ENCODE assay signal across 1 cellular context in the genomic region with DNA sequence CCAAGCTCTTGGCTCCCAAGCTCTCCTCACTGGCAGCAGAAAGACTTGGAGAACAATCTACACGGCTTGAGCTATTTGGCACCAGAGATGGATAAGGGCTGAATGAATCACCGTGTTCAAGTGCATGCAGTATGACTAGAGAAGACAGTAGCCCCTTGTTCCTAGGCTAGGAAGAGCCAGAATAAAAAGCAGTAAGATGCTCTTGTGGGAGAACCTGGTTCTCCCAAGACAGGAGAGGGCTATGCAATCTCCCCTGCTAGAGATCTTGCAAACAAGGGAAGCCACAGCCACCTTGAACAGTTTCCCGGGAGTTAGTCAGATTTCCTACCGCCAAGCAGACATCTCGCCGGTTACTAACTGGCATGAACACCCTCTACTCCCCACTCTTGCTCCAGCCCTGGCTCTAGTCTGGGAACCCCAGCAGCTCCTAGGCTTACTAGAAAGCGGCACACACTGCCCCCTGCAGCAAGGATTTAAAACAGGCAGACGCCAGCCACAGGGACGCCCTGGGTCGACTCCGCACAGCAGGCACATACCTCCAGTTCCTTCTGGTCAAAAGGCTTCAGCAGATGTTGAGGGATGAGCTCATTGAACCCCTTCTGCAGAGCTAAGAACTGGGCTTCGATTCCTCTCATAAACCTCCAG.
TF ChIP-seq lines count a peak whose summit lies in the region.

No MANE protein-coding gene starts in this region.

TF ChIP-seq in HCT116, 20 proteins besides CTCF, POLR2A, EP300 and RAD21 (continued from another document):
- TF ChIP-seq EZH2phosphoT487 (IDR thresholded peaks at IDR 0.05; ENCODE audit: borderline replicate concordance) = no peak
- no peak for TF ChIP-seq EZH2 (IDR thresholded peaks at IDR 0.05)
- no peak for TF ChIP-seq ZNF274 (IDR thresholded peaks at IDR 0.05; ENCODE audit: low read depth, low read length)
- TF ChIP-seq SIN3A (IDR thresholded peaks at IDR 0.05; ENCODE audit: low read depth) = no peak
- no peak for TF ChIP-seq JUND (IDR thresholded peaks at IDR 0.05)
- no peak for TF ChIP-seq CBX3 (IDR thresholded peaks at IDR 0.05; ENCODE audit: low read depth)
- no peak for TF ChIP-seq EGR1 (IDR thresholded peaks at IDR 0.05; ENCODE audit: low read depth)
- TF ChIP-seq ZFX (IDR thresholded peaks at IDR 0.05) = no peak
- TF ChIP-seq TCF7L2 (IDR thresholded peaks at IDR 0.05; ENCODE audit: borderline replicate concordance, extremely low read depth, insufficient read depth, insufficient read length) = no peak
